9 cellular contexts compared by ENCODE assay signal in the genomic region with DNA sequence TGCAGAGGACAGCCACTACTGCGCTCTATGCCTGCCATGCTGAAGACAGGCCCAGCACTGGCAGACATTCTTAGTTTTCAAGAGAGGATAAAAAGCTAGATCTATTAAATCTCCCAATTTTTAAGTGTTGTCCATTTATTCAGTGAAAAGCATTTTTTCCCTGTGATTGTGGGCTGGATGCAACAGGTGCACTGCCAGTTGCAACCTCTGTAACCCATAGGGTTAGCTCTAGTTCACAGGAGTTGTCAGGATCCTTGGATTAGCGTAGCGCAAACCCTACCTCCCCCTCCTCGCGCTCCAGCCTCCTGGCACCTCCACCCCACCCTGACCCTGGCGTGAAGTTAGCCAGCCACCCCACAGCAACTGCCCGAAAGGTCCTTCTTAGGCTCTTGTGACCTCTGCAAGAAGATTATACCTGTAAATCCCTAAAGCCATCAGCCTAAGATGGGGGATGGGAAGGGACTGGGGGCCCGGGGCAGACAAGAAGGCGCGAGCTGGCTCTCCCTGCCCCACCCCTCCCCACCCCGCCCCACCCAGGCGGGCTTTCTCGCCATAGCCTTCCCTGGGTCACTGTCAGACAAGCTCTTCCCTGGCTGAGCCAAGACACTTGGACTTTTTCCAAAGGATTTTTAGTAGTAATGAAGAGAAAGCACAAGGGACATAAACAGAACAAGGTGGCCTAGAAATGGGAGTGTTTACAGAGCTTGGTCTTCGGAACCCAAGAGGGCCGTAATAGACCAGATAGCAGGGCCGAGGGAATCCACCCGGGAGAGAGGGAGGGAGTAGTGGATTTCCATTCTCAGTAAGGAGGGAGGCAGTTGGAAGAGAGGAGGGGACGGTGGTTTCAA. TPM values are rescaled to one million over a fixed set of nuclear protein-coding genes. Genes with fewer than 3 reads are reported as not detected.
DNase-seq lines count a peak whose midpoint lies in the region; ATAC-seq, FAIRE-seq and TF ChIP-seq lines count a peak whose summit lies in the region.
"Had no signal": no experiment of that assay in that cellular context is flagged by ENCODE, and none has a peak within 500 bp of the region (broad histone marks: within the 10 kb centered on the region; RNA-seq: fewer than 3 reads in every experiment).

No MANE protein-coding gene starts in this region.

- FAIRE-seq in H54 (lab: Jason Lieb, UNC): no peak
- FAIRE-seq: islet of Langerhans had no signal

- H3K4me1 ChIP-seq in body of pancreas (peaks cover 12% of the 10 kb centered on the region), suprapubic skin (peaks cover 23% of the 10 kb centered on the region)

- H3K27ac ChIP-seq in body of pancreas (peak overlapping the region in 1 of 4 donors; percentile 33), suprapubic skin (no peak overlapping the region)

- no peak for TF ChIP-seq EP300 in suprapubic skin (IDR thresholded peaks at IDR 0.05)

- TF ChIP-seq CTCF in body of pancreas (IDR thresholded peaks at IDR 0.05) (no peak), suprapubic skin (IDR thresholded peaks at IDR 0.05) (no peak)

- intact Hi-C loops in body of pancreas (cut with DNase I): no loop called here

- H3K36me3 ChIP-seq in body of pancreas (replicated peaks in 1 of 2; ENCODE audit: insufficient read depth in 1 of 2, low read depth in 2 of 2): no peaks in the 10 kb centered on the region
- no peaks in the 10 kb centered on the region for H3K36me3 ChIP-seq in suprapubic skin

- H3K4me3 ChIP-seq in body of pancreas: no peak overlapping the region
- peak overlapping the region; percentile 73 for H3K4me3 ChIP-seq in suprapubic skin

- peaks cover 0 to 11% of the 10 kb centered on the region in 2 donors for H3K27me3 ChIP-seq in body of pancreas
- H3K27me3 ChIP-seq in suprapubic skin: peaks cover 40% of the 10 kb centered on the region

- DNase-seq in NCI-H2171 treated with DMSO at 0.1 percent for 48 hours (lab: John Stamatoyannopoulos, UW): peak; percentile 3
- no peak for DNase-seq in NCI-H2171 (lab: John Stamatoyannopoulos, UW)
- no peak for DNase-seq in body of pancreas
- peak; percentile 21 for DNase-seq in left kidney (ENCODE audit: low read depth, low spot score)
- DNase-seq in suprapubic skin (ENCODE audit: low spot score in 2 of 2): peak in 1 of 2 donors; percentile 62
- no peak for DNase-seq in SW 1271 (lab: John Stamatoyannopoulos, UW)
- no peak for DNase-seq in H54 (ENCODE audit: insufficient read length, low spot score)

- WGBS in body of pancreas, 2 donors: 34 to 37% methylated on average over 17 to 18 of the region's 18 CpGs
- 26% methylated on average over 13 of the region's 18 CpGs for WGBS in suprapubic skin

- H3K9me3 ChIP-seq in body of pancreas: no peaks in the 10 kb centered on the region
- H3K9me3 ChIP-seq in suprapubic skin: no peaks in the 10 kb centered on the region

- ATAC-seq in body of pancreas: peak; percentile 25
- no peak for ATAC-seq in GM19397 (IDR thresholded peaks at IDR 0.05; ENCODE audit: unreplicated experiment)

- no peak for TF ChIP-seq POLR2A in body of pancreas (IDR thresholded peaks at IDR 0.05)
- TF ChIP-seq POLR2A in suprapubic skin (IDR thresholded peaks at IDR 0.05): no peak
- TF ChIP-seq POLR2A in H54 (IDR thresholded peaks at IDR 0.05; ENCODE audit: low read depth, low read length): no peak

RNA-seq across cellular contexts. Expression of a gene that starts 31.0 kb away (rescaled TPM):
- total RNA-seq in body of pancreas (100 to 1,000 TPM; 138 to 153 TPM), suprapubic skin (100 to 1,000 TPM; 335 to 691 (median 463) TPM)

RNA-seq across cellular contexts. Expression of a gene that starts 52.9 kb away (rescaled TPM):
- total RNA-seq in body of pancreas (not detected), suprapubic skin (10 to 100 TPM; 12.9 to 68.0 (median 42.4) TPM)

Comparison
In these comparisons a context has a peak if more than half of its experiments do, and no peak if none do; other contexts are left out.
1. DNase-seq: peak in NCI-H2171 treated with DMSO at 0.1 percent for 48 hours (single experiment) and left kidney (single experiment); none in NCI-H2171 (single experiment), body of pancreas (0 of 4), SW 1271 (0 of 2) and H54 (single experiment).
2. RNA of a gene that starts 52.9 kb away (total RNA-seq): 12.9 to 68.0 TPM in suprapubic skin; not detected in body of pancreas; every median in the first group is over 10 times any median in the second.